In genomic region chr4:66606215-66606614, GRCh38 we compare ENCODE assay signal across 19 cellular contexts.
DNase-seq lines count a peak whose midpoint lies in the region; ATAC-seq and FAIRE-seq lines count a peak whose summit lies in the region.
"Had no signal": no experiment of that assay in that cellular context is flagged by ENCODE, and none has a peak within 500 bp of the region (broad histone marks: within the 10 kb centered on the region; RNA-seq: fewer than 3 reads in every experiment).

No MANE protein-coding gene starts in this region.

- H3K9me3 ChIP-seq in adipocyte (ENCODE audit: control insufficient read depth, low read length) = no peaks in the 10 kb centered on the region
- H3K9me3 ChIP-seq: HAP-1 had no signal

- H3K36me3 ChIP-seq in adipocyte (ENCODE audit: control insufficient read depth, insufficient read depth, low read length, severe bottlenecking) = no peaks in the 10 kb centered on the region
- H3K36me3 ChIP-seq: HAP-1 had no signal

- no peak for ATAC-seq in HG03135 (IDR thresholded peaks at IDR 0.05; ENCODE audit: unreplicated experiment)

- no peak overlapping the region for H3K9ac ChIP-seq in adipocyte (ENCODE audit: low read length)

- DNase-seq in NCI-H69 (lab: John Stamatoyannopoulos, UW) (peak; percentile 33), adipocyte (ENCODE audit: low read depth) (peak; percentile 53), DMS53 treated with DMSO at 0.1 percent for 48 hours (lab: John Stamatoyannopoulos, UW; ENCODE audit: unreplicated experiment) (no peak), NCI-H2171 treated with DMSO at 0.1 percent for 48 hours (lab: John Stamatoyannopoulos, UW) (no peak)
- DNase-seq: C1 segment of cervical spinal cord; Calu3; CD4-positive, alpha-beta memory T cell; COR-L47; DMS153; DMS79; GF-D8; GOT3; HFFc6 had no signal

- no peak overlapping the region for H3K4me3 ChIP-seq in adipocyte (ENCODE audit: low read length)
- H3K4me3 ChIP-seq: HAP-1 had no signal

- no peaks in the 10 kb centered on the region for H3K27me3 ChIP-seq in adipocyte (replicated peaks; ENCODE audit: control insufficient read depth, insufficient read depth, low read length)

- peak; percentile 47 for FAIRE-seq in A204.1 (lab: Jason Lieb, UNC)
- FAIRE-seq: GM12891, GM18507, H54 had no signal

- no peaks in the 10 kb centered on the region for H3K4me1 ChIP-seq in adipocyte (ENCODE audit: control insufficient read depth, insufficient read depth, low read length)

Comparison
In these comparisons a context has a peak if more than half of its experiments do, and no peak if none do; other contexts are left out.
1. DNase-seq: peak in NCI-H69 (single experiment) and adipocyte (single experiment); none in DMS53 treated with DMSO at 0.1 percent for 48 hours (single experiment) and NCI-H2171 treated with DMSO at 0.1 percent for 48 hours (single experiment).